Comparison of ENCODE assay signal across 8 cellular contexts in the genomic region with DNA sequence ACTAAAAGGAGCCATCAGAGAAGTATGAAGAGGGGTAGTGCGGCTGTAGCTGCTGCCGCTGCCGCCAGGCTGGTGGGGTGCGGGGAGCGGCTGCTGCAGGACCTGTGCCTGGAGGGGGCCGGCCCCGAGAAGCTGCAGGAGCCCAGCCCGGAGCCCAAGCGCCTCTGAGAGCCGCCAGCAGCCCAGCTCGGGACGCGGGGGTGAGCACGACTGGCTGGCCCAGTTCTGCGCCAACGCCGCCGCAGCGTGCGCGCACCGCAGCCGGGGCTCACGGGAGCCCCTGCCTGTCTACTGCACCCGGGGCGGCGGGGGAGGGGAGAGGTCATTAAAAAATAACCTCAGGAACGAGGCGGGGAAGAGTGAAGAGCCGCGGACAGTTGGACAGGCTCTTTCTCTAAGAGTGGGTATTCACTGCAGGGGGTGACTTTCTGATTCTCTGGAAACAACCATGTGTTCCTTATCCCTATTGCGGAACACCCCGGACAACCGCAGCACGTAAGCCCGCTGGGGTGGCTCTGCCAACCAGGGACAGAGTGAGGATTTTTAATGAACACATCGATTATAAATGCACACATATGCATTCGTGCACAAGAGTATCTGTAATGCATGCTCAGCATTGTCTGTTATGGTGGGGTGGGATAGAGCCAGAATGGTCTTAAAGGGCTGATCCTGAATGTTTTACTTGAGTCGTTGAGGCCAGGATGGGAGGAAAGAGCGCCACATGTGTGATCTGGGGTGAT.
DNase-seq lines count a peak whose midpoint lies in the region; ATAC-seq and TF ChIP-seq lines count a peak whose summit lies in the region.

No MANE protein-coding gene starts in this region.

- DNase-seq in GM03348 (ENCODE audit: low spot score): peak; percentile 23
- DNase-seq in NCI-H1092 (lab: John Stamatoyannopoulos, UW): peak; percentile 23
- DNase-seq in brain microvascular endothelial cell: peak; percentile 20
- DNase-seq in left kidney (ENCODE audit: low read depth, low spot score): peak; percentile 82
- DNase-seq in stimulated activated CD4-positive, alpha-beta T cell treated with anti-CD3 and anti-CD28 coated beads, Interleukin-2, amount 100 ng/mL, for 24 hours: peak; percentile 17 to 27
- DNase-seq in OCI-M2 (lab: John Stamatoyannopoulos, UW; ENCODE audit: unreplicated experiment): no peak
- DNase-seq in activated effector memory CD4-positive, alpha-beta T cell treated with Interleukin-2 at 50 U/mL for 16 hours: no peak

- peak; percentile 17 for TF ChIP-seq CTCF in brain microvascular endothelial cell (IDR thresholded peaks at IDR 0.05; ENCODE audit: low read depth, low read length, missing control alignments)

- no peaks in the 10 kb centered on the region for H3K36me3 ChIP-seq in brain microvascular endothelial cell (replicated peaks)

- in situ Hi-C loops in brain microvascular endothelial cell (cut with HindIII; ENCODE audit: low pct_ligation_motif_present, low sequenced_read_pairs): no loop called here

- peak overlapping the region; percentile 50 for H3K4me3 ChIP-seq in brain microvascular endothelial cell (ENCODE audit: low read depth, low read length)

- peaks cover 17% of the 10 kb centered on the region for H3K27me3 ChIP-seq in brain microvascular endothelial cell (replicated peaks)

- peak; percentile 60 for ATAC-seq in GM21526 (IDR thresholded peaks at IDR 0.05; ENCODE audit: low FRiP score, unreplicated experiment)

- H3K27ac ChIP-seq in brain microvascular endothelial cell: no peak overlapping the region

Comparison
In these comparisons a context has a peak if more than half of its experiments do, and no peak if none do; other contexts are left out.
1. DNase-seq: peak in GM03348 (single experiment), NCI-H1092 (single experiment), brain microvascular endothelial cell (single experiment), left kidney (single experiment) and stimulated activated CD4-positive, alpha-beta T cell treated with anti-CD3 and anti-CD28 coated beads, Interleukin-2, amount 100 ng/mL, for 24 hours (2 of 2); none in OCI-M2 (single experiment) and activated effector memory CD4-positive, alpha-beta T cell treated with Interleukin-2 at 50 U/mL for 16 hours (single experiment).